In genomic region chr6:97025088-97025487, GRCh38 we compare ENCODE assay signal across 20 cellular contexts.
DNase-seq lines count a peak whose midpoint lies in the region.
"Had no signal": no experiment of that assay in that cellular context is flagged by ENCODE, and none has a peak within 500 bp of the region (broad histone marks: within the 10 kb centered on the region; RNA-seq: fewer than 3 reads in every experiment).

No MANE protein-coding gene starts in this region.

- no peaks in the 10 kb centered on the region for H3K36me3 Mint-ChIP-seq in activated CD4-positive, alpha-beta memory T cell treated with anti-CD3 and anti-CD28 coated beads, Interleukin-2, amount 10 ng/mL, durations not matched to agents 7 days and 5 days (ENCODE audit: low read depth)

- H3K27ac ChIP-seq in caudate nucleus (ENCODE audit: low read depth, low read length) = peak overlapping the region; percentile 72
- peak overlapping the region; percentile 40 for H3K27ac ChIP-seq in layer of hippocampus (ENCODE audit: low read depth, low read length)
- H3K27ac ChIP-seq: A549 had no signal

- peak; percentile 74 for DNase-seq in Ammon's horn (ENCODE audit: low spot score)
- DNase-seq in caudate nucleus (lab: John Stamatoyannopoulos, UW) = no peak
- DNase-seq in superior temporal gyrus (ENCODE audit: extremely low spot score) = peak; percentile 78
- DNase-seq in NCI-H2196 treated with DMSO at 0.1 percent for 48 hours (lab: John Stamatoyannopoulos, UW; ENCODE audit: unreplicated experiment) = no peak
- no peak for DNase-seq in activated CD4-positive, alpha-beta memory T cell treated with anti-CD3 and anti-CD28 coated beads, Interleukin-2, amount 10 ng/mL, durations not matched to agents 7 days and 5 days
- no peak for DNase-seq in NCI-H1930 (lab: John Stamatoyannopoulos, UW)
- DNase-seq: 8988T; ACHN; AML-193; C1 segment of cervical spinal cord; Calu3; CD4-positive, alpha-beta memory T cell; COR-L47; DMS53; DMS79 treated with DMSO at 0.1 percent for 48 hours; GF-D8; H9 had no signal

- no peaks in the 10 kb centered on the region for H3K9me3 Mint-ChIP-seq in activated CD4-positive, alpha-beta memory T cell treated with anti-CD3 and anti-CD28 coated beads, Interleukin-2, amount 10 ng/mL, durations not matched to agents 7 days and 5 days
- H3K9me3 Mint-ChIP-seq: CD4-positive, alpha-beta memory T cell; GM23338; H9 had no signal

- H3K4me1 Mint-ChIP-seq in activated CD4-positive, alpha-beta memory T cell treated with anti-CD3 and anti-CD28 coated beads, Interleukin-2, amount 10 ng/mL, durations not matched to agents 7 days and 5 days = no peaks in the 10 kb centered on the region
- H3K4me1 Mint-ChIP-seq: CD4-positive, alpha-beta memory T cell had no signal

- POLR2A ChIA-PET in activated CD4-positive, alpha-beta memory T cell treated with anti-CD3 and anti-CD28 coated beads, Interleukin-2, amount 10 ng/mL, durations not matched to agents 7 days and 5 days (lab: Charles Lee) = no interaction called here

- H3K27ac Mint-ChIP-seq in activated CD4-positive, alpha-beta memory T cell treated with anti-CD3 and anti-CD28 coated beads, Interleukin-2, amount 10 ng/mL, durations not matched to agents 7 days and 5 days = no peak overlapping the region
- H3K27ac Mint-ChIP-seq: CD4-positive, alpha-beta memory T cell; GM23338; H9 had no signal

- H3K27me3 Mint-ChIP-seq in activated CD4-positive, alpha-beta memory T cell treated with anti-CD3 and anti-CD28 coated beads, Interleukin-2, amount 10 ng/mL, durations not matched to agents 7 days and 5 days = no peaks in the 10 kb centered on the region
- H3K27me3 Mint-ChIP-seq: CD4-positive, alpha-beta memory T cell had no signal

- CTCF ChIA-PET in activated CD4-positive, alpha-beta memory T cell treated with anti-CD3 and anti-CD28 coated beads, Interleukin-2, amount 10 ng/mL, durations not matched to agents 7 days and 5 days (lab: Charles Lee) = interaction anchor here (0.6 kb wide), 1 partner anchor 58 kb away, joined by 3 read pairs; no protein-coding TSS in a partner anchor

- no peaks in the 10 kb centered on the region for H3K27me3 ChIP-seq in layer of hippocampus (ENCODE audit: control insufficient read depth, insufficient read depth, low read length)

- no peak overlapping the region for H3K4me3 Mint-ChIP-seq in activated CD4-positive, alpha-beta memory T cell treated with anti-CD3 and anti-CD28 coated beads, Interleukin-2, amount 10 ng/mL, durations not matched to agents 7 days and 5 days
- H3K4me3 Mint-ChIP-seq: CD4-positive, alpha-beta memory T cell; GM23338; H9 had no signal

Comparison
In these comparisons a context has a peak if more than half of its experiments do, and no peak if none do; other contexts are left out.
1. DNase-seq: peak in Ammon's horn (single experiment) and superior temporal gyrus (single experiment); none in caudate nucleus (0 of 61), NCI-H2196 treated with DMSO at 0.1 percent for 48 hours (single experiment), activated CD4-positive, alpha-beta memory T cell treated with anti-CD3 and anti-CD28 coated beads, Interleukin-2, amount 10 ng/mL, durations not matched to agents 7 days and 5 days (single experiment) and NCI-H1930 (0 of 2).